Comparison of ENCODE assay signal across 15 cellular contexts in genomic region chr1:45008516-45008915, GRCh38. TPM values are rescaled to one million over a fixed set of nuclear protein-coding genes. Genes with fewer than 3 reads are reported as not detected.
DNase-seq lines count a peak whose midpoint lies in the region; ATAC-seq and TF ChIP-seq lines count a peak whose summit lies in the region.
"Had no signal": no experiment of that assay in that cellular context is flagged by ENCODE, and none has a peak within 500 bp of the region (broad histone marks: within the 10 kb centered on the region; RNA-seq: fewer than 3 reads in every experiment).

No MANE protein-coding gene starts in this region.

- H3K9me3 ChIP-seq in lung (ENCODE audit: control insufficient read depth in 2 of 2, insufficient read depth in 1 of 2, low read length in 1 of 2) (no peaks in the 10 kb centered on the region), upper lobe of right lung (no peaks in the 10 kb centered on the region)

- H3K27ac Mint-ChIP-seq in activated CD8-positive, alpha-beta memory T cell treated with anti-CD3 and anti-CD28 coated beads, Interleukin-2, amount 10 ng/mL, durations not matched to agents 7 days and 5 days = no peak overlapping the region
- H3K27ac Mint-ChIP-seq in IgD-negative memory B cell = peak overlapping the region in 2 of 3 donors; percentile 22 to 27
- no peak overlapping the region for H3K27ac Mint-ChIP-seq in activated CD4-positive, alpha-beta T cell treated with anti-CD3 and anti-CD28 coated beads, Interleukin-2, amount 10 ng/mL, durations not matched to agents 24 days and 14 days

- CTCF ChIA-PET in activated CD8-positive, alpha-beta memory T cell treated with anti-CD3 and anti-CD28 coated beads, Interleukin-2, amount 10 ng/mL, durations not matched to agents 7 days and 5 days (lab: Charles Lee) = interaction anchor here (1.0 kb wide), 1 partner anchor 20 kb away, joined by 3 read pairs; no protein-coding TSS in a partner anchor

- H3K4me3 ChIP-seq in lung = no peak overlapping the region
- H3K4me3 ChIP-seq in upper lobe of right lung = no peak overlapping the region

- peaks cover 24% of the 10 kb centered on the region for H3K4me1 Mint-ChIP-seq in activated CD8-positive, alpha-beta memory T cell treated with anti-CD3 and anti-CD28 coated beads, Interleukin-2, amount 10 ng/mL, durations not matched to agents 7 days and 5 days
- H3K4me1 Mint-ChIP-seq in IgD-negative memory B cell = peaks cover 12 to 34% (median 23%) of the 10 kb centered on the region in 3 donors
- H3K4me1 Mint-ChIP-seq in activated CD4-positive, alpha-beta T cell treated with anti-CD3 and anti-CD28 coated beads, Interleukin-2, amount 10 ng/mL, durations not matched to agents 24 days and 14 days = peaks cover 37% of the 10 kb centered on the region

- intact Hi-C loops in upper lobe of right lung (cut with DNase I) = no loop called here
- intact Hi-C loops in activated CD4-positive, alpha-beta T cell treated with anti-CD3 and anti-CD28 coated beads, Interleukin-2, amount 10 ng/mL, durations not matched to agents 24 days and 14 days (cut with micrococcal nuclease) = no loop called here

- peaks cover 30 to 57% of the 10 kb centered on the region in 2 donors for H3K36me3 ChIP-seq in lung (ENCODE audit: control insufficient read depth in 2 of 2, insufficient read depth in 2 of 2, low read length in 2 of 2)
- peaks cover 64% of the 10 kb centered on the region for H3K36me3 ChIP-seq in upper lobe of right lung

- H3K27ac ChIP-seq in lung (ENCODE audit: low read depth in 1 of 2, low read length in 1 of 2) (no peak overlapping the region), upper lobe of right lung (no peak overlapping the region)

- ATAC-seq in activated CD8-positive, alpha-beta memory T cell treated with anti-CD3 and anti-CD28 coated beads, Interleukin-2, amount 10 ng/mL, durations not matched to agents 7 days and 5 days = no peak
- ATAC-seq in lung (ENCODE audit: insufficient read depth, low FRiP score) = no peak
- ATAC-seq in upper lobe of right lung = no peak
- ATAC-seq in GM21723 (IDR thresholded peaks at IDR 0.05; ENCODE audit: unreplicated experiment) = no peak
- ATAC-seq: Right ventricle myocardium inferior had no signal

- H3K27me3 ChIP-seq in lung (ENCODE audit: control insufficient read depth, insufficient read depth) = no peaks in the 10 kb centered on the region
- no peaks in the 10 kb centered on the region for H3K27me3 ChIP-seq in upper lobe of right lung

- H3K9me3 Mint-ChIP-seq in activated CD8-positive, alpha-beta memory T cell treated with anti-CD3 and anti-CD28 coated beads, Interleukin-2, amount 10 ng/mL, durations not matched to agents 7 days and 5 days (ENCODE audit: low read depth) = no peaks in the 10 kb centered on the region
- no peaks in the 10 kb centered on the region for H3K9me3 Mint-ChIP-seq in IgD-negative memory B cell
- no peaks in the 10 kb centered on the region for H3K9me3 Mint-ChIP-seq in activated CD4-positive, alpha-beta T cell treated with anti-CD3 and anti-CD28 coated beads, Interleukin-2, amount 10 ng/mL, durations not matched to agents 24 days and 14 days

- H3K27me3 Mint-ChIP-seq in activated CD8-positive, alpha-beta memory T cell treated with anti-CD3 and anti-CD28 coated beads, Interleukin-2, amount 10 ng/mL, durations not matched to agents 7 days and 5 days = no peaks in the 10 kb centered on the region
- H3K27me3 Mint-ChIP-seq in IgD-negative memory B cell = peaks cover 1% of the 10 kb centered on the region
- no peaks in the 10 kb centered on the region for H3K27me3 Mint-ChIP-seq in activated CD4-positive, alpha-beta T cell treated with anti-CD3 and anti-CD28 coated beads, Interleukin-2, amount 10 ng/mL, durations not matched to agents 24 days and 14 days

- H3K36me3 Mint-ChIP-seq in activated CD8-positive, alpha-beta memory T cell treated with anti-CD3 and anti-CD28 coated beads, Interleukin-2, amount 10 ng/mL, durations not matched to agents 7 days and 5 days = peaks cover 13% of the 10 kb centered on the region
- H3K36me3 Mint-ChIP-seq in IgD-negative memory B cell = peaks cover 6% of the 10 kb centered on the region
- H3K36me3 Mint-ChIP-seq in activated CD4-positive, alpha-beta T cell treated with anti-CD3 and anti-CD28 coated beads, Interleukin-2, amount 10 ng/mL, durations not matched to agents 24 days and 14 days (ENCODE audit: low read depth) = peaks cover 33% of the 10 kb centered on the region

- H3K4me1 ChIP-seq in lung (ENCODE audit: control insufficient read depth in 2 of 2, insufficient read depth in 2 of 2, low read length in 2 of 2) (peaks cover 0 to 23% of the 10 kb centered on the region in 2 donors), upper lobe of right lung (peaks cover 20% of the 10 kb centered on the region)

- 95 to 97% methylated on average over 12 of the region's 12 CpGs for WGBS in lung, 2 donors

- TF ChIP-seq CTCF in lung (IDR thresholded peaks at IDR 0.05; ENCODE audit: control extremely low read depth, extremely low read depth) = no peak
- no peak for TF ChIP-seq CTCF in upper lobe of right lung (IDR thresholded peaks at IDR 0.05)

- DNase-seq in activated CD8-positive, alpha-beta memory T cell treated with anti-CD3 and anti-CD28 coated beads, Interleukin-2, amount 10 ng/mL, durations not matched to agents 7 days and 5 days = peak; percentile 36
- DNase-seq in activated CD8-positive, alpha-beta memory T cell treated with anti-CD3 and anti-CD28 coated beads for 24 hours = no peak
- DNase-seq in lung (ENCODE audit: low spot score) (peak; percentile 26), upper lobe of right lung (peak; percentile 50), DMS79 (lab: John Stamatoyannopoulos, UW) (no peak)
- DNase-seq in activated CD4-positive, alpha-beta T cell treated with anti-CD3 and anti-CD28 coated beads, Interleukin-2, amount 10 ng/mL, durations not matched to agents 24 days and 14 days = no peak
- DNase-seq: 8988T, KG1, NCI-H1694 treated with DMSO at 0.1 percent for 48 hours, NCI-H2107, NCI-H510A, NCI-H774 had no signal

- H3K4me3 Mint-ChIP-seq in activated CD8-positive, alpha-beta memory T cell treated with anti-CD3 and anti-CD28 coated beads, Interleukin-2, amount 10 ng/mL, durations not matched to agents 7 days and 5 days = no peak overlapping the region
- H3K4me3 Mint-ChIP-seq in IgD-negative memory B cell = peak overlapping the region in 2 of 4 donors; percentile 12 to 60
- no peak overlapping the region for H3K4me3 Mint-ChIP-seq in activated CD4-positive, alpha-beta T cell treated with anti-CD3 and anti-CD28 coated beads, Interleukin-2, amount 10 ng/mL, durations not matched to agents 24 days and 14 days

RNA-seq across cellular contexts. Expression of gene HECTD3, which starts 2.6 kb away (rescaled TPM):
- 10 to 100 TPM; 31.5 to 32.6 TPM for total RNA-seq in activated CD8-positive, alpha-beta memory T cell treated with anti-CD3 and anti-CD28 coated beads, Interleukin-2, amount 10 ng/mL, durations not matched to agents 7 days and 5 days
- polyA plus RNA-seq in IgD-negative memory B cell = 27.2 TPM
- 10 to 100 TPM; 21.9 to 46.7 TPM for total RNA-seq in lung
- polyA plus RNA-seq in lung = 10 to 100 TPM; 26.2 to 35.9 TPM
- total RNA-seq in upper lobe of right lung = 43.6 TPM
- 19.6 and 20.3 TPM in 2 replicates for total RNA-seq in activated CD4-positive, alpha-beta T cell treated with anti-CD3 and anti-CD28 coated beads, Interleukin-2, amount 10 ng/mL, durations not matched to agents 24 days and 14 days

RNA-seq across cellular contexts. Expression of gene UROD, which starts 3.5 kb away (rescaled TPM):
- 10 to 100 TPM; 68.5 to 72.7 TPM for total RNA-seq in activated CD8-positive, alpha-beta memory T cell treated with anti-CD3 and anti-CD28 coated beads, Interleukin-2, amount 10 ng/mL, durations not matched to agents 7 days and 5 days
- polyA plus RNA-seq in IgD-negative memory B cell (52.8 TPM), lung (10 to 100 TPM; 82.4 to 85.9 TPM)
- total RNA-seq in lung (10 to 100 TPM; 65.8 to 71.6 TPM), upper lobe of right lung (51.4 TPM)
- total RNA-seq in activated CD4-positive, alpha-beta T cell treated with anti-CD3 and anti-CD28 coated beads, Interleukin-2, amount 10 ng/mL, durations not matched to agents 24 days and 14 days = 96.0 and 97.7 TPM in 2 replicates

RNA-seq across cellular contexts. Expression of gene EIF2B3, which starts 22.1 kb away (rescaled TPM):
- 10 to 100 TPM; 26.5 to 33.3 TPM for total RNA-seq in activated CD8-positive, alpha-beta memory T cell treated with anti-CD3 and anti-CD28 coated beads, Interleukin-2, amount 10 ng/mL, durations not matched to agents 7 days and 5 days
- polyA plus RNA-seq in IgD-negative memory B cell (19.3 TPM), lung (10 to 100 TPM; 14.9 to 25.0 TPM)
- total RNA-seq in lung (10 to 100 TPM; 18.8 to 26.1 TPM), upper lobe of right lung (22.6 TPM)
- total RNA-seq in activated CD4-positive, alpha-beta T cell treated with anti-CD3 and anti-CD28 coated beads, Interleukin-2, amount 10 ng/mL, durations not matched to agents 24 days and 14 days = 58.9 and 60.8 TPM in 2 replicates

Comparison
In these comparisons a context has a peak if more than half of its experiments do, and no peak if none do; other contexts are left out.
1. DNase-seq: peak in activated CD8-positive, alpha-beta memory T cell treated with anti-CD3 and anti-CD28 coated beads, Interleukin-2, amount 10 ng/mL, durations not matched to agents 7 days and 5 days (single experiment), lung (single experiment) and upper lobe of right lung (single experiment); none in activated CD8-positive, alpha-beta memory T cell treated with anti-CD3 and anti-CD28 coated beads for 24 hours (single experiment), activated CD4-positive, alpha-beta T cell treated with anti-CD3 and anti-CD28 coated beads, Interleukin-2, amount 10 ng/mL, durations not matched to agents 24 days and 14 days (single experiment) and DMS79 (single experiment).
2. H3K27ac Mint-ChIP-seq: peak in IgD-negative memory B cell (2 of 3); none in activated CD8-positive, alpha-beta memory T cell treated with anti-CD3 and anti-CD28 coated beads, Interleukin-2, amount 10 ng/mL, durations not matched to agents 7 days and 5 days (single experiment) and activated CD4-positive, alpha-beta T cell treated with anti-CD3 and anti-CD28 coated beads, Interleukin-2, amount 10 ng/mL, durations not matched to agents 24 days and 14 days (single experiment).